ENCODE assay signal across 9 cellular contexts in genomic region chr1:7388488-7389185, GRCh38.
DNase-seq lines count a peak whose midpoint lies in the region; ATAC-seq, FAIRE-seq and TF ChIP-seq lines count a peak whose summit lies in the region.
"Had no signal": no experiment of that assay in that cellular context is flagged by ENCODE, and none has a peak within 500 bp of the region (broad histone marks: within the 10 kb centered on the region; RNA-seq: fewer than 3 reads in every experiment).

No MANE protein-coding gene starts in this region.

- in situ Hi-C loops in gastrocnemius medialis (cut with MboI; ENCODE audit: low sequenced_read_pairs in 4 of 4) = no loop called here

- peaks cover 3 to 11% of the 10 kb centered on the region in 2 donors for H3K4me1 ChIP-seq in gastrocnemius medialis

- FAIRE-seq in H54 (lab: Jason Lieb, UNC) = no peak

- H3K27me3 ChIP-seq in gastrocnemius medialis = no peaks in the 10 kb centered on the region
- H3K27me3 ChIP-seq: neutrophil had no signal

- no peak overlapping the region for H3K4me3 ChIP-seq in gastrocnemius medialis

- no peaks in the 10 kb centered on the region for H3K27me3 Mint-ChIP-seq in activated T-helper 2 cell treated with anti-CD3 and anti-CD28 coated beads, Interferon-gamma antibody, Interleukin-2, Interleukin-4, amounts not matched to agents 10 μg/mL and 5 μg/mL and 100 μg/mL, durations not matched to agents 14 hours and 24 hours and 36 hours (ENCODE audit: low read depth)

- intact Hi-C loops in activated T-helper 2 cell treated with anti-CD3 and anti-CD28 coated beads, Interferon-gamma antibody, Interleukin-2, Interleukin-4, amounts not matched to agents 10 μg/mL and 5 μg/mL and 100 μg/mL, durations not matched to agents 14 hours and 24 hours and 36 hours (cut with micrococcal nuclease) = no loop called here
- intact Hi-C loops in gastrocnemius medialis (cut with DNase I; ENCODE audit: low total_unique reads) = no loop called here

- no peak for DNase-seq in H54 (ENCODE audit: insufficient read length, low spot score)
- peak; percentile 2 for DNase-seq in activated T-helper 2 cell treated with anti-CD3 and anti-CD28 coated beads, Interferon-gamma antibody, Interleukin-2, Interleukin-4, amounts not matched to agents 10 μg/mL and 5 μg/mL and 100 μg/mL, durations not matched to agents 14 hours and 24 hours and 36 hours (ENCODE audit: low spot score)
- DNase-seq in iPS-NIHi7 (ENCODE audit: extremely low spot score) = peak; percentile 18
- DNase-seq in gastrocnemius medialis = no peak
- no peak for DNase-seq in retina

- H3K27ac Mint-ChIP-seq in activated T-helper 2 cell treated with anti-CD3 and anti-CD28 coated beads, Interferon-gamma antibody, Interleukin-2, Interleukin-4, amounts not matched to agents 10 μg/mL and 5 μg/mL and 100 μg/mL, durations not matched to agents 14 hours and 24 hours and 36 hours = no peak overlapping the region

- ATAC-seq in gastrocnemius medialis (peak in 1 of 2 donors; percentile 60), HG02938 (IDR thresholded peaks at IDR 0.05; ENCODE audit: unreplicated experiment) (no peak), HG03432 (IDR thresholded peaks at IDR 0.05; ENCODE audit: unreplicated experiment) (no peak), HG03342 (IDR thresholded peaks at IDR 0.05; ENCODE audit: unreplicated experiment) (no peak)

- H3K9me3 Mint-ChIP-seq in activated T-helper 2 cell treated with anti-CD3 and anti-CD28 coated beads, Interferon-gamma antibody, Interleukin-2, Interleukin-4, amounts not matched to agents 10 μg/mL and 5 μg/mL and 100 μg/mL, durations not matched to agents 14 hours and 24 hours and 36 hours = no peaks in the 10 kb centered on the region

- H3K36me3 Mint-ChIP-seq in activated T-helper 2 cell treated with anti-CD3 and anti-CD28 coated beads, Interferon-gamma antibody, Interleukin-2, Interleukin-4, amounts not matched to agents 10 μg/mL and 5 μg/mL and 100 μg/mL, durations not matched to agents 14 hours and 24 hours and 36 hours (ENCODE audit: low read depth) = no peaks in the 10 kb centered on the region

- H3K4me1 Mint-ChIP-seq in activated T-helper 2 cell treated with anti-CD3 and anti-CD28 coated beads, Interferon-gamma antibody, Interleukin-2, Interleukin-4, amounts not matched to agents 10 μg/mL and 5 μg/mL and 100 μg/mL, durations not matched to agents 14 hours and 24 hours and 36 hours (ENCODE audit: low read depth) = no peaks in the 10 kb centered on the region

- H3K36me3 ChIP-seq in gastrocnemius medialis = no peaks in the 10 kb centered on the region
- H3K36me3 ChIP-seq: neutrophil had no signal

- no peak overlapping the region for H3K4me3 Mint-ChIP-seq in activated T-helper 2 cell treated with anti-CD3 and anti-CD28 coated beads, Interferon-gamma antibody, Interleukin-2, Interleukin-4, amounts not matched to agents 10 μg/mL and 5 μg/mL and 100 μg/mL, durations not matched to agents 14 hours and 24 hours and 36 hours (ENCODE audit: low read depth)

- TF ChIP-seq POLR2A in H54 (IDR thresholded peaks at IDR 0.05; ENCODE audit: low read depth, low read length) (peak; percentile 24; the same call in 1 of the 2 replicates), gastrocnemius medialis (IDR thresholded peaks at IDR 0.05) (no peak)

- peak overlapping the region in 3 of 4 donors; percentile 34 to 60 (median 39) for H3K27ac ChIP-seq in gastrocnemius medialis
- H3K27ac ChIP-seq: neutrophil had no signal

- TF ChIP-seq CTCF in gastrocnemius medialis (IDR thresholded peaks at IDR 0.05 in 4 of 5, conservative IDR thresholded peaks at IDR 0.05 in 1 of 5) = no peak

- H3K9me3 ChIP-seq in gastrocnemius medialis = no peaks in the 10 kb centered on the region
- H3K9me3 ChIP-seq: neutrophil had no signal

Comparison
In these comparisons a context has a peak if more than half of its experiments do, and no peak if none do; other contexts are left out.
1. DNase-seq: peak in activated T-helper 2 cell treated with anti-CD3 and anti-CD28 coated beads, Interferon-gamma antibody, Interleukin-2, Interleukin-4, amounts not matched to agents 10 μg/mL and 5 μg/mL and 100 μg/mL, durations not matched to agents 14 hours and 24 hours and 36 hours (single experiment) and iPS-NIHi7 (single experiment); none in H54 (single experiment), gastrocnemius medialis (0 of 2) and retina (single experiment).